19 cellular contexts compared by ENCODE assay signal in genomic region chr6:158895661-158896060, GRCh38.
DNase-seq lines count a peak whose midpoint lies in the region; ATAC-seq, FAIRE-seq and TF ChIP-seq lines count a peak whose summit lies in the region.
"Had no signal": no experiment of that assay in that cellular context is flagged by ENCODE, and none has a peak within 500 bp of the region (broad histone marks: within the 10 kb centered on the region; RNA-seq: fewer than 3 reads in every experiment).

No MANE protein-coding gene starts in this region.

- no peaks in the 10 kb centered on the region for H3K9me2 ChIP-seq in OCI-LY1 (ENCODE audit: low read depth, low read length)

- POLR2A ChIA-PET in H1 (lab: Charles Lee; ENCODE audit: partially characterized antibody), result interaction anchor here (0.9 to 3.0 kb wide), 4 partner anchors 12 to 28 kb away, joined by 3 to 12 read pairs (median 8); no protein-coding TSS in a partner anchor

- no peak overlapping the region for H3K14ac ChIP-seq in H1 (ENCODE audit: insufficient read length)

- H3K79me2 ChIP-seq in OCI-LY1 (ENCODE audit: insufficient read depth, low read length), result no peaks in the 10 kb centered on the region
- no peaks in the 10 kb centered on the region for H3K79me2 ChIP-seq in H1 (ENCODE audit: control insufficient read depth in 1 of 2, insufficient read depth in 2 of 2, low read length in 2 of 2)

- in situ Hi-C loops in G401 (cut with HindIII; ENCODE audit: low sequenced_read_pairs), result no loop called here

- peak overlapping the region; percentile 82 for H2AK5ac ChIP-seq in H1 (ENCODE audit: low read depth, low read length)

- TF ChIP-seq RAD21 in H1 (IDR thresholded peaks at IDR 0.05 in 1 of 2, conservative IDR thresholded peaks at IDR 0.05 in 1 of 2; ENCODE audit: low read depth in 2 of 2, low read length in 2 of 2), result no peak

- H3K18ac ChIP-seq in H1 (ENCODE audit: extremely low read depth, low read length), result peak overlapping the region; percentile 24; the same call in 1 of the 2 replicates

- CTCF ChIA-PET in H1 (lab: Charles Lee; ENCODE audit: partially characterized antibody), result interaction anchor here (1.0 to 1.9 kb wide), 5 partner anchors 12 to 102 kb away, joined by 3 to 8 read pairs (median 3); no protein-coding TSS in a partner anchor

- H3K23me2 ChIP-seq in H1 (ENCODE audit: low read depth, low read length), result no peaks in the 10 kb centered on the region

- peak overlapping the region; percentile 20; the same call in 1 of the 2 replicates for H2BK5ac ChIP-seq in H1 (ENCODE audit: low read depth, low read length)

- intact Hi-C loops in body of pancreas (cut with DNase I), result no loop called here

- no peak overlapping the region for H4K8ac ChIP-seq in H1 (ENCODE audit: extremely low read depth, insufficient read depth, low read length)

- 93% methylated on average over 5 of the region's 5 CpGs; no CpG with 5 or more reads in 1 of the 2 experiments for WGBS in H1 (ENCODE audit: extremely low coverage in 1 of 2, insufficient coverage in 1 of 2, insufficient read length in 1 of 2, insufficient replicate concordance in 2 of 2, low coverage in 1 of 2, low lambda C conversion rate in 2 of 2, missing lambda C conversion rate in 1 of 2), 2 experiments
- WGBS in body of pancreas, 2 donors, result 88 to 97% methylated on average over 5 of the region's 5 CpGs

- no peak for FAIRE-seq in H1 (lab: Jason Lieb, UNC)
- FAIRE-seq: GM12878 had no signal

- ATAC-seq in body of pancreas (no peak), HG03342 (IDR thresholded peaks at IDR 0.05; ENCODE audit: unreplicated experiment) (no peak)
- ATAC-seq: GM12878, HCT116 had no signal

- H2BK120ac ChIP-seq in H1 (replicated peaks; ENCODE audit: low read depth, low read length), result no peak overlapping the region

- H4K20me1 ChIP-seq in OCI-LY1 (ENCODE audit: insufficient read depth, low read length) (no peaks in the 10 kb centered on the region), H1 (replicated peaks in 1 of 2; ENCODE audit: control insufficient read depth in 1 of 2, insufficient read depth in 2 of 2, low read length in 2 of 2) (no peaks in the 10 kb centered on the region)

- H3K36me3 ChIP-seq in OCI-LY1 (ENCODE audit: insufficient read depth, low read length) (no peaks in the 10 kb centered on the region), H1 (ENCODE audit: control insufficient read depth in 2 of 4, insufficient read depth in 4 of 4, low read length in 3 of 4) (no peaks in the 10 kb centered on the region), body of pancreas (replicated peaks in 1 of 2; ENCODE audit: insufficient read depth in 1 of 2, low read depth in 2 of 2) (no peaks in the 10 kb centered on the region)
- H3K36me3 ChIP-seq: MG63 had no signal

- peak overlapping the region; percentile 74; the same call in 1 of the 2 replicates for H2BK20ac ChIP-seq in H1 (ENCODE audit: low read length)

- no peak overlapping the region for H3K56ac ChIP-seq in H1 (replicated peaks; ENCODE audit: insufficient read length, low read depth, low read length)

- 0 out of 2 replicates have a peak overlapping the region, but pooled peaks have one; percentile 55 for H2BK15ac ChIP-seq in H1 (ENCODE audit: low read length)

- H3K79me1 ChIP-seq in H1 (ENCODE audit: low read depth, low read length), result no peaks in the 10 kb centered on the region

- H4K5ac ChIP-seq in H1 (ENCODE audit: insufficient read length, low read depth, low read length), result no peak overlapping the region

- peak overlapping the region; percentile 26 for H3K27ac ChIP-seq in OCI-LY1 (ENCODE audit: low read depth, low read length, poor library complexity, severe bottlenecking)
- no peak overlapping the region for H3K27ac ChIP-seq in H1 (ENCODE audit: low read depth, low read length)
- H3K27ac ChIP-seq in body of pancreas, result no peak overlapping the region

- peak overlapping the region; percentile 98 for H2BK12ac ChIP-seq in H1 (ENCODE audit: low read depth, low read length)

- TF ChIP-seq EP300 in H1 (IDR thresholded peaks at IDR 0.05; ENCODE audit: borderline replicate concordance in 1 of 2, low read depth in 2 of 2, low read length in 2 of 2), result no peak

- H4K91ac ChIP-seq in H1 (replicated peaks; ENCODE audit: insufficient read length, low read length), result peak overlapping the region; percentile 38

- H3K9me3 ChIP-seq in OCI-LY1 (ENCODE audit: low read length) (no peaks in the 10 kb centered on the region), H1 (ENCODE audit: insufficient read depth in 2 of 2, low read depth in 1 of 2, low read length in 1 of 2) (no peaks in the 10 kb centered on the region), body of pancreas (no peaks in the 10 kb centered on the region)
- H3K9me3 ChIP-seq: MG63 had no signal

- TF ChIP-seq CTCF in OCI-LY1 (IDR thresholded peaks at IDR 0.05; ENCODE audit: low read length) (no peak), H1 (IDR thresholded peaks at IDR 0.05; ENCODE audit: control extremely low read depth in 1 of 3, insufficient read depth in 1 of 3, low read depth in 1 of 3, low read length in 3 of 3) (no peak), body of pancreas (IDR thresholded peaks at IDR 0.05) (no peak)

- TF ChIP-seq POLR2A in H1 (IDR thresholded peaks at IDR 0.05; ENCODE audit: control extremely low read depth in 1 of 2, low read depth in 2 of 2, low read length in 2 of 2) (no peak), body of pancreas (IDR thresholded peaks at IDR 0.05) (no peak)

- DNase-seq in G401 (ENCODE audit: low spot score), result peak; percentile 67
- no peak for DNase-seq in H1 (ENCODE audit: low read depth in 1 of 2, low spot score in 2 of 2)
- DNase-seq in stimulated activated CD8-positive, alpha-beta memory T cell treated with anti-CD3 and anti-CD28 coated beads, Interleukin-4, amount 100 ng/mL, for 48 hours, result peak; percentile 8
- no peak for DNase-seq in body of pancreas
- no peak for DNase-seq in SIG-M5 (lab: John Stamatoyannopoulos, UW)
- DNase-seq: CD4-positive, CD25-positive, alpha-beta regulatory T cell; DMS79; MG63; NCI-H1417; NCI-H1694 treated with DMSO at 0.1 percent for 48 hours; NCI-H2081 treated with DMSO at 0.1 percent for 48 hours; NCI-H2171 treated with DMSO at 0.1 percent for 48 hours; NCI-H526; OCI-M1; Right ventricle myocardium superior had no signal

- H3K4me3 ChIP-seq in OCI-LY1 (ENCODE audit: low read depth, low read length, poor library complexity, severe bottlenecking), result no peak overlapping the region
- no peak overlapping the region for H3K4me3 ChIP-seq in H1 (ENCODE audit: extremely low read depth in 1 of 4, insufficient read depth in 2 of 4, low read depth in 3 of 4, low read length in 4 of 4)
- no peak overlapping the region for H3K4me3 ChIP-seq in body of pancreas
- H3K4me3 ChIP-seq: GM12878, MG63 had no signal

- no peaks in the 10 kb centered on the region for H3F3A ChIP-seq in OCI-LY1 (ENCODE audit: insufficient read depth, low read length)

- no peaks in the 10 kb centered on the region for H3K27me3 ChIP-seq in OCI-LY1 (ENCODE audit: insufficient read depth, low read length)
- no peaks in the 10 kb centered on the region for H3K27me3 ChIP-seq in H1 (replicated peaks in 1 of 4; ENCODE audit: control insufficient read depth in 3 of 4, extremely low read depth in 1 of 4, insufficient read depth in 3 of 4, low read length in 3 of 4)
- no peaks in the 10 kb centered on the region for H3K27me3 ChIP-seq in body of pancreas
- H3K27me3 ChIP-seq: MG63 had no signal

- H3K4ac ChIP-seq in H1 (replicated peaks; ENCODE audit: insufficient read length, low read depth, low read length), result no peak overlapping the region

- H2AFZ ChIP-seq in OCI-LY1 (ENCODE audit: low read length), result 0 out of 2 replicates have a peak overlapping the region, but pooled peaks have one; percentile 66
- no peak overlapping the region for H2AFZ ChIP-seq in H1 (ENCODE audit: low read length)

- H3K4me2 ChIP-seq in OCI-LY1 (ENCODE audit: low read length) (no peak overlapping the region), H1 (ENCODE audit: insufficient read depth in 1 of 2, low read depth in 2 of 2, low read length in 2 of 2) (no peak overlapping the region)

- H3K23ac ChIP-seq in H1 (ENCODE audit: insufficient read length), result no peak overlapping the region

- H3K9ac ChIP-seq in OCI-LY1 (ENCODE audit: low read length) (0 out of 2 replicates have a peak overlapping the region, but pooled peaks have one; percentile 23), H1 (replicated peaks in 1 of 4; ENCODE audit: extremely low read depth in 1 of 4, low read depth in 3 of 4, low read length in 3 of 4) (no peak overlapping the region)

- H3K4me1 ChIP-seq in OCI-LY1 (ENCODE audit: insufficient read depth, low read length, severe bottlenecking) (peaks cover 12% of the 10 kb centered on the region), H1 (replicated peaks in 1 of 4; ENCODE audit: control insufficient read depth in 3 of 4, insufficient read depth in 4 of 4, low read length in 3 of 4) (peaks cover 0 to 11% (median 0%) of the 10 kb centered on the region in 4 experiments; a peak in 3 of 7 replicates), body of pancreas (no peaks in the 10 kb centered on the region)

TF ChIP-seq in H1, 55 proteins besides CTCF, POLR2A, EP300 and RAD21 (continues in another document):
- TF ChIP-seq TCF12 (IDR thresholded peaks at IDR 0.05; ENCODE audit: low read depth, low read length) (no peak), SIRT6 (IDR thresholded peaks at IDR 0.05; ENCODE audit: low read length) (no peak), FOSL1 (IDR thresholded peaks at IDR 0.05; ENCODE audit: insufficient read depth, low read depth, low read length) (no peak)

Comparison
In these comparisons a context has a peak if more than half of its experiments do, and no peak if none do; other contexts are left out.
1. DNase-seq: peak in G401 (single experiment) and stimulated activated CD8-positive, alpha-beta memory T cell treated with anti-CD3 and anti-CD28 coated beads, Interleukin-4, amount 100 ng/mL, for 48 hours (single experiment); none in H1 (0 of 2), body of pancreas (0 of 4) and SIG-M5 (single experiment).